2 cellular contexts compared by ENCODE assay signal in genomic region chr7:935321-936130, GRCh38.
TF ChIP-seq lines count a peak whose summit lies in the region.

No MANE protein-coding gene starts in this region.

TF ChIP-seq in GM12891, 5 proteins besides CTCF, POLR2A, EP300 and RAD21:
- TF ChIP-seq PAX5 (IDR thresholded peaks at IDR 0.05; ENCODE audit: insufficient read depth, low read length, severe bottlenecking), result no peak
- no peak for TF ChIP-seq SPI1 (IDR thresholded peaks at IDR 0.05; ENCODE audit: low read depth, low read length)
- no peak for TF ChIP-seq TAF1 (IDR thresholded peaks at IDR 0.05; ENCODE audit: low read depth, low read length)
- TF ChIP-seq POLR2AphosphoS5 (IDR thresholded peaks at IDR 0.05; ENCODE audit: low read depth, low read length), result no peak
- no peak for TF ChIP-seq POU2F2 (IDR thresholded peaks at IDR 0.05; ENCODE audit: low read depth, low read length)

TF ChIP-seq in K562, 482 proteins besides CTCF, POLR2A, EP300 and RAD21:
- TF ChIP-seq MAX (CRISPR knock-in tag; IDR thresholded peaks at IDR 0.05), result peak; percentile 27; the same call in 1 of the 2 replicates
- no peak for TF ChIP-seq MEF2A (IDR thresholded peaks at IDR 0.05; ENCODE audit: control insufficient read depth, low read depth, low read length)
TF ChIP-seq in K562: peak in this region for 1.
